8 cellular contexts compared by ENCODE assay signal in genomic region chr11:84719935-84720577, GRCh38.
A peak's percentile ranks its signal among the peaks of the same experiment; 100 is the strongest.
DNase-seq lines count a peak whose midpoint lies in the region; ATAC-seq lines count a peak whose summit lies in the region.

No MANE protein-coding gene starts in this region.

- no peak overlapping the region for H3K27ac ChIP-seq in ACC112 (ENCODE audit: low read depth, low read length)
- no peak overlapping the region for H3K27ac ChIP-seq in ectodermal cell (ENCODE audit: insufficient read depth, low read depth, low read length, poor library complexity, severe bottlenecking)

- H3K27ac Mint-ChIP-seq in naive thymus-derived CD8-positive, alpha-beta T cell: peak overlapping the region in 7 of 10 donors; percentile 10 to 71 (median 44)

- H3K4me3 ChIP-seq in ACC112 (ENCODE audit: low read depth, low read length) (peak overlapping the region; percentile 35), ectodermal cell (ENCODE audit: insufficient read depth, low read depth, low read length) (peak overlapping the region; percentile 51)

- peaks cover 0 to 15% (median 9%) of the 10 kb centered on the region in 4 donors for H3K4me1 Mint-ChIP-seq in naive thymus-derived CD8-positive, alpha-beta T cell

- H3K36me3 ChIP-seq in ACC112 (ENCODE audit: insufficient read depth, low read length) (no peaks in the 10 kb centered on the region), ectodermal cell (ENCODE audit: control insufficient read depth, insufficient read depth, low read length) (no peaks in the 10 kb centered on the region)

- peak in 1 of 2 donors; percentile 20 for ATAC-seq in naive thymus-derived CD8-positive, alpha-beta T cell
- no peak for ATAC-seq in HG03457 (IDR thresholded peaks at IDR 0.05; ENCODE audit: unreplicated experiment)

- no peaks in the 10 kb centered on the region for H3K9me3 ChIP-seq in ectodermal cell (ENCODE audit: control insufficient read depth, low read length)

- H3K4me1 ChIP-seq in ACC112 (ENCODE audit: control insufficient read depth, insufficient read depth, low read length, unreplicated experiment) (no peaks in the 10 kb centered on the region), ectodermal cell (ENCODE audit: control insufficient read depth, insufficient read depth, low read length) (no peaks in the 10 kb centered on the region)

- DNase-seq in NCI-H510A (lab: John Stamatoyannopoulos, UW) (peak; percentile 15), HK-2 (ENCODE audit: unreplicated experiment) (no peak), DMS153 treated with DMSO at 0.1 percent for 48 hours (lab: John Stamatoyannopoulos, UW; ENCODE audit: unreplicated experiment) (no peak), mucosa of gallbladder (ENCODE audit: low spot score) (no peak)
- DNase-seq in naive thymus-derived CD8-positive, alpha-beta T cell: peak in 1 of 10 donors; percentile 2

- H3K4me3 Mint-ChIP-seq in naive thymus-derived CD8-positive, alpha-beta T cell: peak overlapping the region; percentile 51 to 80 (median 74)

- POLR2A ChIA-PET in naive thymus-derived CD8-positive, alpha-beta T cell (lab: Charles Lee): no interaction called here

- H3K27me3 Mint-ChIP-seq in naive thymus-derived CD8-positive, alpha-beta T cell: peaks cover 4 to 15% (median 7%) of the 10 kb centered on the region in 5 donors

- 0 to 1% methylated on average over 26 of the region's 26 CpGs for WGBS in ectodermal cell, 2 experiments

- H2AFZ ChIP-seq in ACC112 (ENCODE audit: low read length, unreplicated experiment): no peak overlapping the region

- H3K9me3 Mint-ChIP-seq in naive thymus-derived CD8-positive, alpha-beta T cell: peaks cover 3 to 31% (median 5%) of the 10 kb centered on the region in 9 donors

- no peaks in the 10 kb centered on the region for H3K79me2 ChIP-seq in ACC112 (ENCODE audit: control insufficient read depth, insufficient read depth, low read length, unreplicated experiment)

- H3K27me3 ChIP-seq in ACC112 (ENCODE audit: insufficient read depth, low read length) (peaks cover 36% of the 10 kb centered on the region), ectodermal cell (ENCODE audit: control insufficient read depth, insufficient read depth, low read length, poor library complexity, severe bottlenecking) (peaks cover 5% of the 10 kb centered on the region)

- peaks cover 0 to 4% (median 0%) of the 10 kb centered on the region in 3 donors for H3K36me3 Mint-ChIP-seq in naive thymus-derived CD8-positive, alpha-beta T cell
